Comparison of ENCODE assay signal across 13 cellular contexts in genomic region chr20:51258582-51259175, GRCh38.
A peak's percentile ranks its signal among the peaks of the same experiment; 100 is the strongest.
DNase-seq lines count a peak whose midpoint lies in the region; ATAC-seq and TF ChIP-seq lines count a peak whose summit lies in the region.
"Had no signal": no experiment of that assay in that cellular context is flagged by ENCODE, and none has a peak within 500 bp of the region (broad histone marks: within the 10 kb centered on the region; RNA-seq: fewer than 3 reads in every experiment).

No MANE protein-coding gene starts in this region.

- H3K4me2 ChIP-seq in hepatocyte (no peak overlapping the region), smooth muscle cell (no peak overlapping the region)

- TF ChIP-seq POLR2A in body of pancreas (IDR thresholded peaks at IDR 0.05) = no peak

- no peaks in the 10 kb centered on the region for H3F3A ChIP-seq in smooth muscle cell (ENCODE audit: low read depth)

- H3K9me3 Mint-ChIP-seq in activated CD4-positive, alpha-beta memory T cell treated with anti-CD3 and anti-CD28 coated beads, Interleukin-2, amount 10 ng/mL, durations not matched to agents 7 days and 5 days = no peaks in the 10 kb centered on the region

- H3K27me3 ChIP-seq in RWPE2 (ENCODE audit: insufficient read depth, poor library complexity, severe bottlenecking) (no peaks in the 10 kb centered on the region), hepatocyte (no peaks in the 10 kb centered on the region), smooth muscle cell (ENCODE audit: low read depth) (no peaks in the 10 kb centered on the region), body of pancreas (no peaks in the 10 kb centered on the region)
- H3K27me3 ChIP-seq: ovary had no signal

- intact Hi-C loops in body of pancreas (cut with DNase I) = no loop called here

- H3K4me1 ChIP-seq in RWPE2 (ENCODE audit: insufficient read depth, poor library complexity, severe bottlenecking) (peaks cover 19% of the 10 kb centered on the region), hepatocyte (ENCODE audit: insufficient read depth) (peaks cover 5% of the 10 kb centered on the region), smooth muscle cell (ENCODE audit: low read depth) (peaks cover 6% of the 10 kb centered on the region), body of pancreas (no peaks in the 10 kb centered on the region)

- CTCF ChIA-PET in activated CD4-positive, alpha-beta memory T cell treated with anti-CD3 and anti-CD28 coated beads, Interleukin-2, amount 10 ng/mL, durations not matched to agents 7 days and 5 days (lab: Charles Lee) = no interaction called here

- H3K4me3 ChIP-seq in RWPE2 (ENCODE audit: severe bottlenecking) (no peak overlapping the region), hepatocyte (no peak overlapping the region), smooth muscle cell (no peak overlapping the region), body of pancreas (no peak overlapping the region)
- H3K4me3 ChIP-seq: ovary, SK-N-MC had no signal

- H3K36me3 Mint-ChIP-seq in activated CD4-positive, alpha-beta memory T cell treated with anti-CD3 and anti-CD28 coated beads, Interleukin-2, amount 10 ng/mL, durations not matched to agents 7 days and 5 days (ENCODE audit: low read depth) = no peaks in the 10 kb centered on the region
- H3K36me3 Mint-ChIP-seq: brain had no signal

- H3K9me2 ChIP-seq in hepatocyte (replicated peaks; ENCODE audit: insufficient read depth) = no peaks in the 10 kb centered on the region

- H3K27ac ChIP-seq in RWPE2 (ENCODE audit: poor library complexity, severe bottlenecking) (peak overlapping the region; percentile 53), hepatocyte (peak overlapping the region; percentile 54), smooth muscle cell (ENCODE audit: low read depth) (peak overlapping the region; percentile 58), body of pancreas (no peak overlapping the region)
- H3K27ac ChIP-seq: ovary, SK-N-MC had no signal

- H3K9ac ChIP-seq in smooth muscle cell (ENCODE audit: low read depth) = peak overlapping the region; percentile 2

- H4K20me1 ChIP-seq in hepatocyte (ENCODE audit: insufficient read depth, poor library complexity, severe bottlenecking) = no peaks in the 10 kb centered on the region
- H4K20me1 ChIP-seq in smooth muscle cell (ENCODE audit: low read depth) = no peaks in the 10 kb centered on the region

- peaks cover 6% of the 10 kb centered on the region for H3K4me1 Mint-ChIP-seq in activated CD4-positive, alpha-beta memory T cell treated with anti-CD3 and anti-CD28 coated beads, Interleukin-2, amount 10 ng/mL, durations not matched to agents 7 days and 5 days

- peaks cover 26% of the 10 kb centered on the region for H3K27me3 Mint-ChIP-seq in activated CD4-positive, alpha-beta memory T cell treated with anti-CD3 and anti-CD28 coated beads, Interleukin-2, amount 10 ng/mL, durations not matched to agents 7 days and 5 days

- no peaks in the 10 kb centered on the region for H3K9me3 ChIP-seq in RWPE2 (ENCODE audit: severe bottlenecking)
- no peaks in the 10 kb centered on the region for H3K9me3 ChIP-seq in hepatocyte (ENCODE audit: low read depth)
- no peaks in the 10 kb centered on the region for H3K9me3 ChIP-seq in smooth muscle cell (replicated peaks; ENCODE audit: low read depth)
- H3K9me3 ChIP-seq in body of pancreas = no peaks in the 10 kb centered on the region
- H3K9me3 ChIP-seq: ovary had no signal

- H3K4me3 Mint-ChIP-seq in activated CD4-positive, alpha-beta memory T cell treated with anti-CD3 and anti-CD28 coated beads, Interleukin-2, amount 10 ng/mL, durations not matched to agents 7 days and 5 days = no peak overlapping the region
- H3K4me3 Mint-ChIP-seq: brain had no signal

- TF ChIP-seq CTCF in RWPE2 (IDR thresholded peaks at IDR 0.05; ENCODE audit: poor library complexity, severe bottlenecking) (no peak), hepatocyte (IDR thresholded peaks at IDR 0.05; ENCODE audit: poor library complexity) (no peak), smooth muscle cell (IDR thresholded peaks at IDR 0.05; ENCODE audit: borderline replicate concordance, insufficient read depth, poor library complexity, severe bottlenecking) (no peak), body of pancreas (IDR thresholded peaks at IDR 0.05) (no peak)

- no peak overlapping the region for H3K27ac Mint-ChIP-seq in activated CD4-positive, alpha-beta memory T cell treated with anti-CD3 and anti-CD28 coated beads, Interleukin-2, amount 10 ng/mL, durations not matched to agents 7 days and 5 days
- H3K27ac Mint-ChIP-seq: brain had no signal

- ATAC-seq in RWPE2 (ENCODE audit: low read depth) (peak; percentile 100), body of pancreas (no peak)

- DNase-seq in ELR (ENCODE audit: low read depth) (peak; percentile 29), RWPE2 (ENCODE audit: low spot score) (peak; percentile 95), hepatocyte (ENCODE audit: low spot score) (peak; percentile 30), smooth muscle cell (lab: John Stamatoyannopoulos, UW; ENCODE audit: unreplicated experiment) (no peak), D341Med (ENCODE audit: low spot score) (no peak), body of pancreas (no peak), OCI-M2 (lab: John Stamatoyannopoulos, UW; ENCODE audit: unreplicated experiment) (no peak)
- no peak for DNase-seq in activated CD4-positive, alpha-beta memory T cell treated with anti-CD3 and anti-CD28 coated beads, Interleukin-2, amount 10 ng/mL, durations not matched to agents 7 days and 5 days
- DNase-seq: activated effector memory CD4-positive, alpha-beta T cell treated with Interleukin-2 at 50 U/mL for 16 hours; C1 segment of cervical spinal cord; ovary had no signal

- H2AFZ ChIP-seq in hepatocyte = no peak overlapping the region
- H2AFZ ChIP-seq in smooth muscle cell (ENCODE audit: low read depth) = no peak overlapping the region

- no peaks in the 10 kb centered on the region for H3K36me3 ChIP-seq in RWPE2 (ENCODE audit: low read depth)
- H3K36me3 ChIP-seq in hepatocyte (replicated peaks; ENCODE audit: insufficient read depth, low read depth) = no peaks in the 10 kb centered on the region
- H3K36me3 ChIP-seq in smooth muscle cell (ENCODE audit: low read depth) = no peaks in the 10 kb centered on the region
- no peaks in the 10 kb centered on the region for H3K36me3 ChIP-seq in body of pancreas (replicated peaks in 1 of 2; ENCODE audit: insufficient read depth in 1 of 2, low read depth in 2 of 2)
- H3K36me3 ChIP-seq: ovary had no signal

- 69% methylated on average over 3 of the region's 3 CpGs for WGBS in hepatocyte (ENCODE audit: low lambda C conversion rate, missing lambda C conversion rate)
- 60% methylated on average over 3 of the region's 3 CpGs for whole genome bisulfite sequencing in smooth muscle cell (ENCODE audit: low lambda C conversion rate)
- WGBS in body of pancreas, 2 donors = 53 to 86% methylated on average over 3 of the region's 3 CpGs

- POLR2A ChIA-PET in activated CD4-positive, alpha-beta memory T cell treated with anti-CD3 and anti-CD28 coated beads, Interleukin-2, amount 10 ng/mL, durations not matched to agents 7 days and 5 days (lab: Charles Lee) = no interaction called here

- H3K79me2 ChIP-seq in hepatocyte (no peaks in the 10 kb centered on the region), smooth muscle cell (ENCODE audit: low read depth) (no peaks in the 10 kb centered on the region)

Comparison
In these comparisons a context has a peak if more than half of its experiments do, and no peak if none do; other contexts are left out.
1. DNase-seq: peak in ELR (single experiment), RWPE2 (single experiment) and hepatocyte (single experiment); none in smooth muscle cell (single experiment), D341Med (single experiment), body of pancreas (0 of 4), activated CD4-positive, alpha-beta memory T cell treated with anti-CD3 and anti-CD28 coated beads, Interleukin-2, amount 10 ng/mL, durations not matched to agents 7 days and 5 days (single experiment) and OCI-M2 (single experiment).
2. H3K27ac ChIP-seq: peak in RWPE2 (single experiment), hepatocyte (single experiment) and smooth muscle cell (single experiment); none in body of pancreas (0 of 4).